Comparison of ENCODE assay signal across 14 cellular contexts in the genomic region with DNA sequence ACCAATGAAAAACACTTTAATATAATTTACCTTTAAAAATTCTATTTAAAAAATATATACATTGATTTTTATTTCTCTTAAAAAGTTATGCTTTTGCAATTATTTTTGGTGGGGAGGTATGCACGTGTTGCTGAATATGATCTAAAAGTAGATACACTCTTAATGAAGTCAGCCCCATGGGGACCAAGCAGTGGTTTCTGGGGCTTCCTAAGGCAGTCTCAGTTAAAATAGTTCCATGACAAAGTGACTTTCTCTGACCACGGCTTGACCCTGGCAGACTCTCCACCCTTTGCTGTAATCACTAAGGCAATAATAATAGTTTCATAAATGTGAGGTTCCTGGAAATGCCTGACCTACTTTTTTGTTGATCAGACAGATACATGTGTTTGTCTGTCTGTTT. TPM values are rescaled to one million over a fixed set of nuclear protein-coding genes. Genes with fewer than 3 reads are reported as not detected.
A peak's percentile ranks its signal among the peaks of the same experiment; 100 is the strongest.
DNase-seq lines count a peak whose midpoint lies in the region; ATAC-seq and TF ChIP-seq lines count a peak whose summit lies in the region.
"Had no signal": no experiment of that assay in that cellular context is flagged by ENCODE, and none has a peak within 500 bp of the region (broad histone marks: within the 10 kb centered on the region; RNA-seq: fewer than 3 reads in every experiment).

No MANE protein-coding gene starts in this region.

- no peak overlapping the region for H3K4me2 ChIP-seq in GM23338

- no peaks in the 10 kb centered on the region for H3K9me3 Mint-ChIP-seq in dendritic cell treated with granulocyte-macrophage colony-stimulating factor and Interleukin-4, amounts not matched to agents 40 ng/mL and 50 ng/mL, for 4 days
- H3K9me3 Mint-ChIP-seq in GM23338: no peaks in the 10 kb centered on the region; the same call in 2 of the 3 replicates

- no peaks in the 10 kb centered on the region for H3K27me3 ChIP-seq in GM23338 (ENCODE audit: insufficient read depth)
- H3K27me3 ChIP-seq: heart right ventricle, SJSA1 had no signal

- in situ Hi-C loops in ACHN (cut with HindIII; ENCODE audit: low pct_ligation_motif_present, low pct_unique_long_range_greater_than_20kb, low sequenced_read_pairs): no loop called here
- in situ Hi-C loops in KBM-7 (cut with MboI; ENCODE audit: low pct_unique_long_range_greater_than_20kb, low sequenced_read_pairs): no loop called here

- H3K79me2 ChIP-seq in GM23338 (replicated peaks; ENCODE audit: insufficient read depth): no peaks in the 10 kb centered on the region

- H3K36me3 Mint-ChIP-seq in dendritic cell treated with granulocyte-macrophage colony-stimulating factor and Interleukin-4, amounts not matched to agents 40 ng/mL and 50 ng/mL, for 4 days (ENCODE audit: low read depth): peaks cover 97% of the 10 kb centered on the region
- H3K36me3 Mint-ChIP-seq in GM23338 (ENCODE audit: low read depth): peaks cover 14% of the 10 kb centered on the region

- ATAC-seq in GM19035 (IDR thresholded peaks at IDR 0.05; ENCODE audit: unreplicated experiment): peak; percentile 70
- ATAC-seq in HG03196 (IDR thresholded peaks at IDR 0.05; ENCODE audit: unreplicated experiment): peak; percentile 67
- no peak for ATAC-seq in GM23338
- ATAC-seq: heart right ventricle had no signal

- H3K4me1 ChIP-seq in GM23338 (ENCODE audit: insufficient read depth): peaks cover 14% of the 10 kb centered on the region; the same call in 1 of the 2 replicates
- H3K4me1 ChIP-seq: SJSA1 had no signal

- no peaks in the 10 kb centered on the region for H3F3A ChIP-seq in GM23338 (replicated peaks; ENCODE audit: low read depth)

- H4K20me1 ChIP-seq in GM23338 (replicated peaks; ENCODE audit: insufficient read depth): no peaks in the 10 kb centered on the region

- H3K4me3 ChIP-seq in GM23338: no peak overlapping the region
- H3K4me3 ChIP-seq: heart right ventricle, SJSA1 had no signal

- no peak overlapping the region for H2AFZ ChIP-seq in GM23338

- H3K9me2 ChIP-seq in GM23338 (ENCODE audit: insufficient read depth): 0 out of 2 replicates have a peak, but pooled peaks cover 6% of the 10 kb centered on the region

- peak overlapping the region; percentile 26 for H3K27ac Mint-ChIP-seq in dendritic cell treated with granulocyte-macrophage colony-stimulating factor and Interleukin-4, amounts not matched to agents 40 ng/mL and 50 ng/mL, for 4 days
- no peak overlapping the region for H3K27ac Mint-ChIP-seq in GM23338
- H3K27ac Mint-ChIP-seq: memory B cell had no signal

- no peaks in the 10 kb centered on the region for H3K27me3 Mint-ChIP-seq in dendritic cell treated with granulocyte-macrophage colony-stimulating factor and Interleukin-4, amounts not matched to agents 40 ng/mL and 50 ng/mL, for 4 days
- peaks cover 4% of the 10 kb centered on the region for H3K27me3 Mint-ChIP-seq in GM23338 (ENCODE audit: insufficient read depth, low read depth, poor library complexity)
- H3K27me3 Mint-ChIP-seq: memory B cell had no signal

- peak; percentile 3 for DNase-seq in EH (ENCODE audit: low read depth)
- DNase-seq in ACHN: no peak
- no peak for DNase-seq in GM23338 (ENCODE audit: low spot score)
- no peak for DNase-seq in KBM-7
- no peak for DNase-seq in Kasumi-1 (lab: John Stamatoyannopoulos, UW)
- DNase-seq: heart right ventricle, NCI-H69, retina, trophoblast cell had no signal

- H3K4me1 Mint-ChIP-seq in dendritic cell treated with granulocyte-macrophage colony-stimulating factor and Interleukin-4, amounts not matched to agents 40 ng/mL and 50 ng/mL, for 4 days (ENCODE audit: low read depth): no peaks in the 10 kb centered on the region
- peaks cover 17% of the 10 kb centered on the region for H3K4me1 Mint-ChIP-seq in GM23338

- H3K36me3 ChIP-seq in GM23338 (ENCODE audit: insufficient read depth): peaks cover 3% of the 10 kb centered on the region; the same call in 1 of the 2 replicates

- no peak overlapping the region for H3K27ac ChIP-seq in GM23338 (ENCODE audit: low read depth)
- H3K27ac ChIP-seq: heart right ventricle, SJSA1 had no signal

- intact Hi-C loops in dendritic cell treated with granulocyte-macrophage colony-stimulating factor and Interleukin-4, amounts not matched to agents 40 ng/mL and 50 ng/mL, for 4 days (cut with micrococcal nuclease): no loop called here

- H3K4me3 Mint-ChIP-seq in dendritic cell treated with granulocyte-macrophage colony-stimulating factor and Interleukin-4, amounts not matched to agents 40 ng/mL and 50 ng/mL, for 4 days: no peak overlapping the region
- H3K4me3 Mint-ChIP-seq in GM23338: no peak overlapping the region
- H3K4me3 Mint-ChIP-seq: memory B cell had no signal

- TF ChIP-seq CTCF in GM23338 (conservative IDR thresholded peaks at IDR 0.05; ENCODE audit: low read depth in 2 of 2): no peak

TF ChIP-seq in GM23338, 12 proteins besides CTCF, POLR2A, EP300 and RAD21:
- TF ChIP-seq, protein P1, sequence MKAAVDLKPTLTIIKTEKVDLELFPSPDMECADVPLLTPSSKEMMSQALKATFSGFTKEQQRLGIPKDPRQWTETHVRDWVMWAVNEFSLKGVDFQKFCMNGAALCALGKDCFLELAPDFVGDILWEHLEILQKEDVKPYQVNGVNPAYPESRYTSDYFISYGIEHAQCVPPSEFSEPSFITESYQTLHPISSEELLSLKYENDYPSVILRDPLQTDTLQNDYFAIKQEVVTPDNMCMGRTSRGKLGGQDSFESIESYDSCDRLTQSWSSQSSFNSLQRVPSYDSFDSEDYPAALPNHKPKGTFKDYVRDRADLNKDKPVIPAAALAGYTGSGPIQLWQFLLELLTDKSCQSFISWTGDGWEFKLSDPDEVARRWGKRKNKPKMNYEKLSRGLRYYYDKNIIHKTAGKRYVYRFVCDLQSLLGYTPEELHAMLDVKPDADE (IDR thresholded peaks at IDR 0.05): no peak
- TF ChIP-seq EZH2 (IDR thresholded peaks at IDR 0.05; ENCODE audit: low read depth, unreplicated experiment): no peak

RNA-seq across cellular contexts. Expression of a gene that starts 50.4 kb away (rescaled TPM):
- total RNA-seq in GM23338 (2014; rRNA removed; shearing (Covaris generic)): 0.35 and 0.39 TPM in 2 replicates
- 0.10 TPM in 1 of 2 replicates, not detected in the other for polyA plus RNA-seq in GM23338 (2016; fragmentation: Nextera tagmentation; extraction: Ambion mirVana)
- total RNA-seq: SJSA1 had no signal
